ENCODE assay signal across 8 cellular contexts in genomic region chr15:75720787-75721461, GRCh38. TPM values are rescaled to one million over a fixed set of nuclear protein-coding genes. Genes with fewer than 3 reads are reported as not detected.
DNase-seq lines count a peak whose midpoint lies in the region; ATAC-seq and TF ChIP-seq lines count a peak whose summit lies in the region.

No MANE protein-coding gene starts in this region.

- peak; percentile 87 for DNase-seq in Daoy (ENCODE audit: low read depth)
- peak; percentile 83 for DNase-seq in KBM-7
- peak; percentile 76 for DNase-seq in RKO (ENCODE audit: low spot score)
- DNase-seq in effector memory CD8-positive, alpha-beta T cell = no peak
- no peak for DNase-seq in osteocyte (ENCODE audit: extremely low spot score, unreplicated experiment)
- no peak for DNase-seq in NCI-H187 treated with DMSO at 0.1 percent for 48 hours (lab: John Stamatoyannopoulos, UW)

- H3K27me3 Mint-ChIP-seq in effector memory CD8-positive, alpha-beta T cell = peaks cover 22 to 37% of the 10 kb centered on the region in 2 donors
- no peaks in the 10 kb centered on the region for H3K27me3 Mint-ChIP-seq in osteocyte (ENCODE audit: unreplicated experiment)

- H3K27ac Mint-ChIP-seq in effector memory CD8-positive, alpha-beta T cell = no peak overlapping the region
- H3K27ac Mint-ChIP-seq in osteocyte (ENCODE audit: unreplicated experiment) = peak overlapping the region; percentile 48

- no peaks in the 10 kb centered on the region for H3K9me3 Mint-ChIP-seq in effector memory CD8-positive, alpha-beta T cell
- H3K9me3 Mint-ChIP-seq in osteocyte (ENCODE audit: unreplicated experiment) = no peaks in the 10 kb centered on the region

- no peaks in the 10 kb centered on the region for H3K36me3 Mint-ChIP-seq in effector memory CD8-positive, alpha-beta T cell (ENCODE audit: insufficient read depth)
- no peaks in the 10 kb centered on the region for H3K36me3 Mint-ChIP-seq in osteocyte (ENCODE audit: unreplicated experiment)

- peak; percentile 32 for TF ChIP-seq CTCF in osteocyte (IDR thresholded peaks at IDR 0.05)

- H3K4me1 Mint-ChIP-seq in effector memory CD8-positive, alpha-beta T cell (ENCODE audit: low read depth in 2 of 2) = peaks cover 5 to 6% of the 10 kb centered on the region in 2 donors
- H3K4me1 Mint-ChIP-seq in osteocyte (ENCODE audit: unreplicated experiment) = peaks cover 28% of the 10 kb centered on the region

- no peak overlapping the region for H3K4me3 Mint-ChIP-seq in effector memory CD8-positive, alpha-beta T cell
- H3K4me3 Mint-ChIP-seq in osteocyte (ENCODE audit: unreplicated experiment) = no peak overlapping the region

- in situ Hi-C loops in KBM-7 (cut with MboI; ENCODE audit: low pct_unique_long_range_greater_than_20kb, low sequenced_read_pairs) = loop anchor here (10.0 kb wide), 1 partner anchor 204 kb away; no protein-coding TSS in a partner anchor

- ATAC-seq in effector memory CD8-positive, alpha-beta T cell (replicated peaks) = peak; percentile 24
- ATAC-seq in HG02852 (IDR thresholded peaks at IDR 0.05; ENCODE audit: unreplicated experiment) = no peak
- no peak for ATAC-seq in HG03108 (IDR thresholded peaks at IDR 0.05; ENCODE audit: unreplicated experiment)

RNA-seq across cellular contexts. Expression of gene CSPG4, which starts 8.3 kb away (rescaled TPM):
- total RNA-seq in Daoy (2014; rRNA removed; shearing (Covaris generic)) = 21.2 and 24.7 TPM in 2 replicates
- 43.3 and 48.1 TPM in 2 replicates for total RNA-seq in osteocyte

Comparison
In these comparisons a context has a peak if more than half of its experiments do, and no peak if none do; other contexts are left out.
1. DNase-seq: peak in Daoy (single experiment), KBM-7 (single experiment) and RKO (single experiment); none in effector memory CD8-positive, alpha-beta T cell (0 of 3), osteocyte (single experiment) and NCI-H187 treated with DMSO at 0.1 percent for 48 hours (single experiment).